23 cellular contexts compared by ENCODE assay signal in genomic region chr11:86910592-86910991, GRCh38. TPM values are rescaled to one million over a fixed set of nuclear protein-coding genes. Genes with fewer than 3 reads are reported as not detected.
"Had no signal": no experiment of that assay in that cellular context is flagged by ENCODE, and none has a peak within 500 bp of the region (broad histone marks: within the 10 kb centered on the region; RNA-seq: fewer than 3 reads in every experiment).

No MANE protein-coding gene starts in this region.

- H3K27ac ChIP-seq: coronary artery, right lobe of liver, skin epidermis, stomach, suprapubic skin, tibial nerve had no signal

- H3K9me3 ChIP-seq: right lobe of liver, stomach, suprapubic skin had no signal

- H3K4me1 Mint-ChIP-seq: activated B cell treated with CpG ODN at 0.5 μM for 24 hours; activated naive CD8-positive, alpha-beta T cell treated with anti-CD3 and anti-CD28 coated beads, Interleukin-2, amount 10 ng/mL, durations not matched to agents 7 days and 5 days; naive B cell; stimulated activated memory B cell treated with anti-CD40 and anti-IgM and Interleukin-4, amounts not matched to agents 10 μg/mL and 1 μg/mL and 100 μg/mL, for 72 hours had no signal

- H3K27ac Mint-ChIP-seq: activated B cell treated with CpG ODN at 0.5 μM for 24 hours; activated naive CD8-positive, alpha-beta T cell treated with anti-CD3 and anti-CD28 coated beads, Interleukin-2, amount 10 ng/mL, durations not matched to agents 7 days and 5 days; naive B cell; stimulated activated memory B cell treated with anti-CD40 and anti-IgM and Interleukin-4, amounts not matched to agents 10 μg/mL and 1 μg/mL and 100 μg/mL, for 72 hours had no signal

- H3K9me3 Mint-ChIP-seq: activated B cell treated with CpG ODN at 0.5 μM for 24 hours; activated naive CD8-positive, alpha-beta T cell treated with anti-CD3 and anti-CD28 coated beads, Interleukin-2, amount 10 ng/mL, durations not matched to agents 7 days and 5 days had no signal

- ATAC-seq: left lobe of liver; right lobe of liver; stimulated activated memory B cell treated with anti-CD40 and anti-IgM and Interleukin-4, amounts not matched to agents 10 μg/mL and 1 μg/mL and 100 μg/mL, for 72 hours had no signal

- H3K4me1 ChIP-seq: right lobe of liver, suprapubic skin had no signal

- H3K36me3 ChIP-seq: right lobe of liver, stomach, suprapubic skin had no signal

- H3K4me3 Mint-ChIP-seq: activated B cell treated with CpG ODN at 0.5 μM for 24 hours; activated naive CD8-positive, alpha-beta T cell treated with anti-CD3 and anti-CD28 coated beads, Interleukin-2, amount 10 ng/mL, durations not matched to agents 7 days and 5 days; naive B cell; stimulated activated memory B cell treated with anti-CD40 and anti-IgM and Interleukin-4, amounts not matched to agents 10 μg/mL and 1 μg/mL and 100 μg/mL, for 72 hours had no signal

- H3K36me3 Mint-ChIP-seq: activated naive CD8-positive, alpha-beta T cell treated with anti-CD3 and anti-CD28 coated beads, Interleukin-2, amount 10 ng/mL, durations not matched to agents 7 days and 5 days; naive B cell; stimulated activated memory B cell treated with anti-CD40 and anti-IgM and Interleukin-4, amounts not matched to agents 10 μg/mL and 1 μg/mL and 100 μg/mL, for 72 hours had no signal

- H3K4me3 ChIP-seq: coronary artery, lung, right lobe of liver, skin epidermis, stomach, suprapubic skin, tibial nerve had no signal

- H3K27me3 ChIP-seq: right lobe of liver, stomach, suprapubic skin, tibial nerve had no signal

- DNase-seq: activated B cell treated with CpG ODN at 0.5 μM for 24 hours; activated CD4-positive, alpha-beta T cell treated with anti-CD3 and anti-CD28 coated beads for 4 hours; activated CD4-positive, alpha-beta T cell treated with anti-CD3 and anti-CD28 coated beads, Interleukin-2, amount 50 U/mL, for 48 hours; activated naive CD4-positive, alpha-beta T cell treated with Interleukin-2 at 50 U/mL for 16 hours; activated naive CD8-positive, alpha-beta T cell treated with anti-CD3 and anti-CD28 coated beads, Interleukin-2, amount 10 ng/mL, durations not matched to agents 7 days and 5 days; activated T-cell treated with anti-CD3 and anti-CD28 coated beads, Interleukin-2, amount 50 U/mL, for 48 hours; amniotic stem cell; cerebellar nuclear complex; foreskin melanocyte; kidney; naive B cell; nucleus accumbens; right lobe of liver; stimulated activated CD4-positive, alpha-beta T cell treated with anti-CD3 and anti-CD28 coated beads, Interleukin-2, amount 100 ng/mL, for 24 hours; stomach had no signal

- FAIRE-seq: kidney, urothelium cell line had no signal

RNA-seq across cellular contexts. Expression of gene FZD4, which starts 44.6 kb away (rescaled TPM):
- total RNA-seq: activated B cell treated with CpG ODN at 0.5 μM for 24 hours had no signal
